8 cellular contexts compared by ENCODE assay signal in the genomic region with DNA sequence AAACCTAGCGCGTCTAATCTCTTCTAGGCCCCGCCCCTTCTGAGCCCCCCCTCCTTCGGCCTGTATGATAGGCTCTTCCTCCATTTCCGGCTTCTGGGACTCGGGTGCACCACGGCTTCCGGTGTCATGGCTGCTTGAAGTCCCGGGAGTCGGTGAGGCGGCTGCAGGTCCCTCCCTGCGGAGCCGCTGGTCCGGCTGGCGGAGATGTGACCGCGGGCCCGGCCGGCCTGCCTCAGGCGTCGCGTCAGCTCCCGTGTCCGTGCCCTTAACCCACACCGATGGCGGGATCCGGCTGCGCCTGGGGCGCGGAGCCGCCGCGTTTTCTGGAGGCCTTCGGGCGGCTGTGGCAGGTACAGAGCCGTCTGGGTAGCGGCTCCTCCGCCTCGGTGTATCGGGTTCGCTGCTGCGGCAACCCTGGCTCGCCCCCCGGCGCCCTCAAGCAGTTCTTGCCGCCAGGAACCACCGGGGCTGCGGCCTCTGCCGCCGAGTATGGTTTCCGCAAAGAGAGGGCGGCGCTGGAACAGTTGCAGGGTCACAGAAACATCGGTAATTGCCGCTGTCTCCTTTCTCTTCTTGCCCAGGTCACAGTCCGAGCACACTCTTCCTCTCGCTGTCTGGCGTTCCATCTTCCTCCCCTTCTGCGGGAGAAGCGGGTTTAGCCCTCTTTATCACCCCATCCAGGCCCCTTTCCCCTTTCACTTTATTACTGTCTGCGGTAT. TPM values are rescaled to one million over a fixed set of nuclear protein-coding genes. Genes with fewer than 3 reads are reported as not detected.
A peak's percentile ranks its signal among the peaks of the same experiment; 100 is the strongest.
DNase-seq lines count a peak whose midpoint lies in the region; ATAC-seq and TF ChIP-seq lines count a peak whose summit lies in the region.

A gene with protein sequence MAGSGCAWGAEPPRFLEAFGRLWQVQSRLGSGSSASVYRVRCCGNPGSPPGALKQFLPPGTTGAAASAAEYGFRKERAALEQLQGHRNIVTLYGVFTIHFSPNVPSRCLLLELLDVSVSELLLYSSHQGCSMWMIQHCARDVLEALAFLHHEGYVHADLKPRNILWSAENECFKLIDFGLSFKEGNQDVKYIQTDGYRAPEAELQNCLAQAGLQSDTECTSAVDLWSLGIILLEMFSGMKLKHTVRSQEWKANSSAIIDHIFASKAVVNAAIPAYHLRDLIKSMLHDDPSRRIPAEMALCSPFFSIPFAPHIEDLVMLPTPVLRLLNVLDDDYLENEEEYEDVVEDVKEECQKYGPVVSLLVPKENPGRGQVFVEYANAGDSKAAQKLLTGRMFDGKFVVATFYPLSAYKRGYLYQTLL (plus strand): TSS at position 96 of the 719 bp plus-strand sequence. CDS start 183 bp downstream, at position 279.

- no peaks in the 10 kb centered on the region for H4K20me1 ChIP-seq in fibroblast of lung (ENCODE audit: control insufficient read depth, extremely low read depth, insufficient read depth, low read length)

- ATAC-seq in naive thymus-derived CD4-positive, alpha-beta T cell = peak; percentile 99
- peak; percentile 99 for ATAC-seq in stimulated activated memory B cell treated with anti-CD40 and anti-IgM and Interleukin-4, amounts not matched to agents 10 μg/mL and 1 μg/mL and 100 μg/mL, for 72 hours

- H2AFZ ChIP-seq in fibroblast of lung (ENCODE audit: low read length) = peak within 1 kb of the TSS; percentile 98

- POLR2A ChIA-PET in RWPE1 (lab: Yijun Ruan, JAX; ENCODE audit: low non-redundant PET) = no interaction called here
- POLR2A ChIA-PET in naive thymus-derived CD4-positive, alpha-beta T cell (lab: Charles Lee) = interaction anchor here (1.0 to 4.3 kb wide), 2 partner anchors 62 to 70 kb away, joined by 3 to 16 read pairs; no protein-coding TSS in a partner anchor

- no peaks in the 10 kb centered on the region for H3K4me1 ChIP-seq in fibroblast of lung (ENCODE audit: control insufficient read depth, extremely low read depth, insufficient read depth, low read length)
- H3K4me1 ChIP-seq in naive thymus-derived CD4-positive, alpha-beta T cell (ENCODE audit: control insufficient read depth in 2 of 2, insufficient read depth in 2 of 2, low read length in 2 of 2) = peaks cover 17 to 19% of the 10 kb centered on the region in 2 donors

- DNase-seq in EH (ENCODE audit: low read depth) = peak; percentile 93
- peak; percentile 87 for DNase-seq in H4 (ENCODE audit: low spot score)
- DNase-seq in LNCaP clone FGC (ENCODE audit: low read depth) = peak; percentile 69
- peak; percentile 91 for DNase-seq in RWPE1 (ENCODE audit: low spot score)
- peak; percentile 79 to 81 for DNase-seq in activated T-helper 1 cell treated with anti-CD3 and anti-CD28 coated beads, Interleukin-2, amount 50 U/mL, for 16 hours (ENCODE audit: low read depth in 1 of 2, low spot score in 1 of 2)
- DNase-seq in fibroblast of lung (ENCODE audit: low read depth in 2 of 2) = peak; percentile 90 to 92
- DNase-seq in naive thymus-derived CD4-positive, alpha-beta T cell = peak; percentile 66 to 93 (median 90)

- H3K27me3 ChIP-seq in fibroblast of lung (ENCODE audit: control insufficient read depth, insufficient read depth, low read length) = no peaks in the 10 kb centered on the region
- H3K27me3 ChIP-seq in naive thymus-derived CD4-positive, alpha-beta T cell (ENCODE audit: control insufficient read depth in 2 of 2, insufficient read depth in 2 of 2, low read length in 2 of 2) = no peaks in the 10 kb centered on the region

- peaks cover 4% of the 10 kb centered on the region for H3K36me3 ChIP-seq in fibroblast of lung (ENCODE audit: control insufficient read depth, insufficient read depth, low read length)
- peaks cover 0 to 32% (median 0%) of the 10 kb centered on the region in 3 experiments for H3K36me3 ChIP-seq in naive thymus-derived CD4-positive, alpha-beta T cell (ENCODE audit: control insufficient read depth in 2 of 3, insufficient read depth in 3 of 3, low read length in 3 of 3)

- H3K27me3 Mint-ChIP-seq in naive thymus-derived CD4-positive, alpha-beta T cell = peaks cover 0 to 5% (median 0%) of the 10 kb centered on the region in 5 donors
- H3K27me3 Mint-ChIP-seq in stimulated activated memory B cell treated with anti-CD40 and anti-IgM and Interleukin-4, amounts not matched to agents 10 μg/mL and 1 μg/mL and 100 μg/mL, for 72 hours = no peaks in the 10 kb centered on the region

- peak within 1 kb of the TSS; percentile 88 to 98 (median 94) for H3K27ac Mint-ChIP-seq in naive thymus-derived CD4-positive, alpha-beta T cell
- peak within 1 kb of the TSS; percentile 96 for H3K27ac Mint-ChIP-seq in stimulated activated memory B cell treated with anti-CD40 and anti-IgM and Interleukin-4, amounts not matched to agents 10 μg/mL and 1 μg/mL and 100 μg/mL, for 72 hours

- peak within 1 kb of the TSS; percentile 89 for H3K4me2 ChIP-seq in fibroblast of lung (ENCODE audit: extremely low read depth, insufficient read depth, low read length)

- peaks cover 0 to 3% (median 0%) of the 10 kb centered on the region in 11 donors for H3K9me3 Mint-ChIP-seq in naive thymus-derived CD4-positive, alpha-beta T cell
- no peaks in the 10 kb centered on the region for H3K9me3 Mint-ChIP-seq in stimulated activated memory B cell treated with anti-CD40 and anti-IgM and Interleukin-4, amounts not matched to agents 10 μg/mL and 1 μg/mL and 100 μg/mL, for 72 hours

- H3K27ac ChIP-seq in RWPE1 = peak within 1 kb of the TSS; percentile 90
- H3K27ac ChIP-seq in fibroblast of lung (ENCODE audit: insufficient read depth, low read length) = peak within 1 kb of the TSS; percentile 91
- peak within 1 kb of the TSS; percentile 90 for H3K27ac ChIP-seq in naive thymus-derived CD4-positive, alpha-beta T cell (ENCODE audit: low read depth, low read length)

- intact Hi-C loops in naive thymus-derived CD4-positive, alpha-beta T cell (cut with micrococcal nuclease) = loop anchor here (1.0 to 5.0 kb wide), 5 partner anchors 63 to 824 kb away; a partner anchor contains a TSS

- H3K4me3 ChIP-seq in LNCaP clone FGC (ENCODE audit: low read depth, low read length) (peak within 1 kb of the TSS; percentile 98), fibroblast of lung (replicated peaks in 1 of 4; ENCODE audit: control extremely low read depth in 1 of 4, insufficient read depth in 1 of 4, low read depth in 3 of 4, low read length in 4 of 4) (peak within 1 kb of the TSS; percentile 76 to 83 (median 80))
- H3K4me3 ChIP-seq in naive thymus-derived CD4-positive, alpha-beta T cell (ENCODE audit: low read length) = peak within 1 kb of the TSS; percentile 81

- no peaks in the 10 kb centered on the region for H3K9me3 ChIP-seq in fibroblast of lung (ENCODE audit: control insufficient read depth, insufficient read depth, low read depth, low read length)
- H3K9me3 ChIP-seq in naive thymus-derived CD4-positive, alpha-beta T cell (ENCODE audit: control insufficient read depth in 2 of 3, low read length in 3 of 3) = no peaks in the 10 kb centered on the region

- H3K9ac ChIP-seq in fibroblast of lung (ENCODE audit: insufficient read depth, low read length) = peak within 1 kb of the TSS; percentile 93

- H3K4me1 Mint-ChIP-seq in naive thymus-derived CD4-positive, alpha-beta T cell = peaks cover 22 to 55% (median 45%) of the 10 kb centered on the region in 7 donors
- peaks cover 23% of the 10 kb centered on the region for H3K4me1 Mint-ChIP-seq in stimulated activated memory B cell treated with anti-CD40 and anti-IgM and Interleukin-4, amounts not matched to agents 10 μg/mL and 1 μg/mL and 100 μg/mL, for 72 hours

- TF ChIP-seq CTCF in LNCaP clone FGC (IDR thresholded peaks at IDR 0.05; ENCODE audit: control insufficient read depth, extremely low read depth, insufficient read depth) = no peak
- no peak for TF ChIP-seq CTCF in RWPE1 (conservative IDR thresholded peaks at IDR 0.05; ENCODE audit: low read depth)
- no peak for TF ChIP-seq CTCF in fibroblast of lung (conservative IDR thresholded peaks at IDR 0.05 in 1 of 2, IDR thresholded peaks at IDR 0.05 in 1 of 2; ENCODE audit: low read depth in 1 of 2, low read length in 2 of 2)

- peaks cover 38% of the 10 kb centered on the region for H3K79me2 ChIP-seq in fibroblast of lung (ENCODE audit: control insufficient read depth, insufficient read depth, low read length)

- H3K4me3 Mint-ChIP-seq in naive thymus-derived CD4-positive, alpha-beta T cell = peak within 1 kb of the TSS; percentile 83 to 99 (median 92)
- peak within 1 kb of the TSS; percentile 92 for H3K4me3 Mint-ChIP-seq in stimulated activated memory B cell treated with anti-CD40 and anti-IgM and Interleukin-4, amounts not matched to agents 10 μg/mL and 1 μg/mL and 100 μg/mL, for 72 hours

- CTCF ChIA-PET in RWPE1 (lab: Yijun Ruan, JAX) = interaction anchor here (0.6 to 0.9 kb wide), 2 partner anchors 106 to 122 kb away, joined by 3 read pairs; no protein-coding TSS in a partner anchor
- CTCF ChIA-PET in naive thymus-derived CD4-positive, alpha-beta T cell (lab: Charles Lee) = no interaction called here

- peaks cover 0 to 20% (median 12%) of the 10 kb centered on the region in 5 donors for H3K36me3 Mint-ChIP-seq in naive thymus-derived CD4-positive, alpha-beta T cell
- peaks cover 9% of the 10 kb centered on the region for H3K36me3 Mint-ChIP-seq in stimulated activated memory B cell treated with anti-CD40 and anti-IgM and Interleukin-4, amounts not matched to agents 10 μg/mL and 1 μg/mL and 100 μg/mL, for 72 hours

RNA-seq across cellular contexts. Expression of the gene that starts here (rescaled TPM):
- 44.4 and 52.3 TPM in 2 replicates for total RNA-seq in H4 (2014; rRNA removed; shearing (Covaris generic))
- total RNA-seq in fibroblast of lung = 66.0 and 79.1 TPM in 2 replicates
- 39.1 and 53.5 TPM in 2 replicates for polyA plus RNA-seq in fibroblast of lung
- 26.8 and 37.2 TPM in 2 replicates for polyA plus RNA-seq in fibroblast of lung (2012)
- polyA minus RNA-seq in fibroblast of lung (ENCODE audit: low replicate concordance) = 13.7 and 26.9 TPM in 2 replicates
- total RNA-seq in naive thymus-derived CD4-positive, alpha-beta T cell = 10 to 100 TPM; 47.1 to 69.9 (median 66.6) TPM
- polyA plus RNA-seq in naive thymus-derived CD4-positive, alpha-beta T cell = 10 to 100 TPM; 36.7 to 60.7 TPM

Comparison
In these comparisons a context has a peak if more than half of its experiments do, and no peak if none do; other contexts are left out.
1. Peak in every context shown above with its lines: DNase-seq, ATAC-seq, H3K4me3 ChIP-seq and H3K27ac ChIP-seq.